In the genomic region with DNA sequence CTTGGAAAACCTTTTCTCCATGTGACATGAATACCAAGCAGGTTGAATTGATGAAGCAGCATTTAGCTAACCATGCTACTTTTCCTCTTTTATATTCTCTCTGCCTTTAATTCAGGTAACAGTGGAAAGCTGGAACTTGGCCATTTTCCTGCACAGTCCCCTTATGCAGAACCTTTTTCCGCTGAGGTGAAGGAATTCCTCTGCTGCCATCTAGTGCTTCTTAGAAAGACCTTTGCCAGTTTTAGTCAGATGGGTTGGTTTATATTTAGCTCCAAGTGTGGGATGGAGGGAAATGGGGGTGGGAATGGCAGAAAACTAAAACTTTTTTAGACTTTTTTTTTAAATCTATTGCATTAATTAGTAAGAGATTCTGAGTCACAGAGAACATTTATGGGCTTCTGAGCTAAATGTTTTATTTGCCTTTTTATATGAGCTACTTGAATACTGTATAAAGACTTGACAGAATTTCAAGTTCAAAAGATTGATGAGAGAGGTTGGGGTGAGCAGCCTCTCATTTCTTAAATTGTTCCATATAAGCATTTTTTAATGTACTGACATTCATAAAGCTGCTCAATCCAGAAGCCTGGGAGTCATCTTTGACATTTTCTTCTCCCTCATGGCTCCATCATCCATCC, we compare ENCODE assay signal across 10 cellular contexts.
DNase-seq lines count a peak whose midpoint lies in the region; ATAC-seq and TF ChIP-seq lines count a peak whose summit lies in the region.
"Had no signal": no experiment of that assay in that cellular context is flagged by ENCODE, and none has a peak within 500 bp of the region (broad histone marks: within the 10 kb centered on the region; RNA-seq: fewer than 3 reads in every experiment).

No MANE protein-coding gene starts in this region.

- no peak overlapping the region for H3K9ac ChIP-seq in MM.1S (ENCODE audit: low read length)

- no peaks in the 10 kb centered on the region for H3K36me3 Mint-ChIP-seq in neural crest cell (ENCODE audit: low read depth)
- no peaks in the 10 kb centered on the region for H3K36me3 Mint-ChIP-seq in activated CD4-positive, alpha-beta T cell treated with anti-CD3 and anti-CD28 coated beads for 36 hours (ENCODE audit: low read depth)
- H3K36me3 Mint-ChIP-seq: activated naive CD8-positive, alpha-beta T cell treated with anti-CD3 and anti-CD28 coated beads, Interleukin-2, amount 10 ng/mL, durations not matched to agents 7 days and 5 days had no signal

- no peak overlapping the region for H3K4me3 Mint-ChIP-seq in neural crest cell
- H3K4me3 Mint-ChIP-seq in activated CD4-positive, alpha-beta T cell treated with anti-CD3 and anti-CD28 coated beads for 36 hours = no peak overlapping the region
- H3K4me3 Mint-ChIP-seq: activated naive CD8-positive, alpha-beta T cell treated with anti-CD3 and anti-CD28 coated beads, Interleukin-2, amount 10 ng/mL, durations not matched to agents 7 days and 5 days; B cell had no signal

- H3K27ac ChIP-seq in MM.1S (ENCODE audit: low read length) (no peak overlapping the region), RWPE1 (no peak overlapping the region), esophagus squamous epithelium (no peak overlapping the region)

- no peaks in the 10 kb centered on the region for H3F3A ChIP-seq in MM.1S (ENCODE audit: insufficient read depth, low read length)

- ATAC-seq in GM21381 (IDR thresholded peaks at IDR 0.05; ENCODE audit: unreplicated experiment) = no peak
- no peak for ATAC-seq in activated CD4-positive, alpha-beta T cell treated with anti-CD3 and anti-CD28 coated beads for 36 hours

- no peaks in the 10 kb centered on the region for H3K4me1 ChIP-seq in MM.1S (ENCODE audit: low read length)
- H3K4me1 ChIP-seq in esophagus squamous epithelium = peaks cover 0 to 9% (median 0%) of the 10 kb centered on the region in 3 donors

- TF ChIP-seq POLR2A in esophagus squamous epithelium (IDR thresholded peaks at IDR 0.05) = no peak

- intact Hi-C loops in esophagus squamous epithelium (cut with DNase I) = no loop called here
- intact Hi-C loops in activated CD4-positive, alpha-beta T cell treated with anti-CD3 and anti-CD28 coated beads for 36 hours (cut with DNase I, micrococcal nuclease) = loop anchor here in 1 of 2 experiments (1.0 to 5.0 kb wide), 2 partner anchors 86 to 1242 kb away; no protein-coding TSS in a partner anchor

- no peaks in the 10 kb centered on the region for H3K9me3 Mint-ChIP-seq in neural crest cell
- H3K9me3 Mint-ChIP-seq in activated CD4-positive, alpha-beta T cell treated with anti-CD3 and anti-CD28 coated beads for 36 hours (ENCODE audit: low read depth) = no peaks in the 10 kb centered on the region
- H3K9me3 Mint-ChIP-seq: activated naive CD8-positive, alpha-beta T cell treated with anti-CD3 and anti-CD28 coated beads, Interleukin-2, amount 10 ng/mL, durations not matched to agents 7 days and 5 days had no signal

- POLR2A ChIA-PET in RWPE1 (lab: Yijun Ruan, JAX; ENCODE audit: low non-redundant PET) = no interaction called here
- POLR2A ChIA-PET in activated CD4-positive, alpha-beta T cell treated with anti-CD3 and anti-CD28 coated beads for 36 hours (lab: Charles Lee) = interaction anchor here (0.6 kb wide), 1 partner anchor 120 kb away, joined by 5 read pairs; no protein-coding TSS in a partner anchor

- H3K36me3 ChIP-seq in MM.1S (replicated peaks; ENCODE audit: insufficient read depth, low read length) (no peaks in the 10 kb centered on the region), esophagus squamous epithelium (no peaks in the 10 kb centered on the region)

- H3K27me3 Mint-ChIP-seq in neural crest cell (ENCODE audit: low read depth) = no peaks in the 10 kb centered on the region
- H3K27me3 Mint-ChIP-seq in activated CD4-positive, alpha-beta T cell treated with anti-CD3 and anti-CD28 coated beads for 36 hours = peaks cover 6% of the 10 kb centered on the region

- whole genome bisulfite sequencing in esophagus squamous epithelium, 2 donors = 0% methylated on average over 1 of the region's 1 CpG

- no peaks in the 10 kb centered on the region for H3K79me2 ChIP-seq in MM.1S (ENCODE audit: low read length)

- H3K9me2 ChIP-seq in MM.1S (replicated peaks; ENCODE audit: insufficient read depth, low read length) = no peaks in the 10 kb centered on the region

- CTCF ChIA-PET in RWPE1 (lab: Yijun Ruan, JAX) = interaction anchor here (0.5 to 1.6 kb wide), 26 partner anchors 8 to 1249 kb away, joined by 3 to 13 read pairs (median 4); a partner anchor contains a TSS
- CTCF ChIA-PET in activated CD4-positive, alpha-beta T cell treated with anti-CD3 and anti-CD28 coated beads for 36 hours (lab: Charles Lee) = interaction anchor here (0.7 to 1.4 kb wide), 6 partner anchors 8 to 1458 kb away, joined by 3 to 7 read pairs (median 4); no protein-coding TSS in a partner anchor

- no peaks in the 10 kb centered on the region for H3K27me3 ChIP-seq in MM.1S (replicated peaks; ENCODE audit: insufficient read depth, low read length)
- no peaks in the 10 kb centered on the region for H3K27me3 ChIP-seq in esophagus squamous epithelium

- H3K4me3 ChIP-seq in MM.1S (ENCODE audit: low read length) (no peak overlapping the region), esophagus squamous epithelium (no peak overlapping the region)

- TF ChIP-seq CTCF in MM.1S (IDR thresholded peaks at IDR 0.05; ENCODE audit: low read length) (peak; percentile 55), RWPE1 (conservative IDR thresholded peaks at IDR 0.05; ENCODE audit: low read depth) (peak; percentile 73), esophagus squamous epithelium (IDR thresholded peaks at IDR 0.05) (peak in 5 of 6 experiments; percentile 40 to 66 (median 52)), neural crest cell (conservative IDR thresholded peaks at IDR 0.05) (peak; percentile 80)

- peaks cover 4% of the 10 kb centered on the region for H3K4me1 Mint-ChIP-seq in neural crest cell
- H3K4me1 Mint-ChIP-seq in activated CD4-positive, alpha-beta T cell treated with anti-CD3 and anti-CD28 coated beads for 36 hours = no peaks in the 10 kb centered on the region
- H3K4me1 Mint-ChIP-seq: activated naive CD8-positive, alpha-beta T cell treated with anti-CD3 and anti-CD28 coated beads, Interleukin-2, amount 10 ng/mL, durations not matched to agents 7 days and 5 days; B cell had no signal

- no peaks in the 10 kb centered on the region for H4K20me1 ChIP-seq in MM.1S (ENCODE audit: insufficient read depth, low read length)

- H3K27ac Mint-ChIP-seq in neural crest cell (ENCODE audit: unreplicated experiment) = no peak overlapping the region
- no peak overlapping the region for H3K27ac Mint-ChIP-seq in activated CD4-positive, alpha-beta T cell treated with anti-CD3 and anti-CD28 coated beads for 36 hours
- H3K27ac Mint-ChIP-seq: activated naive CD8-positive, alpha-beta T cell treated with anti-CD3 and anti-CD28 coated beads, Interleukin-2, amount 10 ng/mL, durations not matched to agents 7 days and 5 days; B cell had no signal

- H3K9me3 ChIP-seq in MM.1S (replicated peaks; ENCODE audit: insufficient read depth, low read length) = no peaks in the 10 kb centered on the region
- H3K9me3 ChIP-seq in esophagus squamous epithelium = no peaks in the 10 kb centered on the region

- DNase-seq in NCI-H2227 (lab: John Stamatoyannopoulos, UW; ENCODE audit: unreplicated experiment) (peak; percentile 34), NCI-H2227 treated with DMSO at 0.1 percent for 48 hours (lab: John Stamatoyannopoulos, UW) (no peak), MM.1S (peak; percentile 49), RWPE1 (ENCODE audit: low spot score) (peak; percentile 71), esophagus squamous epithelium (lab: John Stamatoyannopoulos, UW) (no peak), neural crest cell (ENCODE audit: low read depth, low spot score) (no peak)
- DNase-seq in activated CD4-positive, alpha-beta T cell treated with anti-CD3 and anti-CD28 coated beads for 36 hours = no peak
- DNase-seq: activated naive CD8-positive, alpha-beta T cell treated with anti-CD3 and anti-CD28 coated beads, Interleukin-2, amount 10 ng/mL, durations not matched to agents 7 days and 5 days had no signal

- H2AFZ ChIP-seq in MM.1S (ENCODE audit: low read length) = no peak overlapping the region

- H3K4me2 ChIP-seq in MM.1S (ENCODE audit: low read depth, low read length) = no peak overlapping the region

Comparison
In these comparisons a context has a peak if more than half of its experiments do, and no peak if none do; other contexts are left out.
1. DNase-seq: peak in NCI-H2227 (single experiment), MM.1S (single experiment) and RWPE1 (single experiment); none in NCI-H2227 treated with DMSO at 0.1 percent for 48 hours (single experiment), esophagus squamous epithelium (single experiment), neural crest cell (single experiment) and activated CD4-positive, alpha-beta T cell treated with anti-CD3 and anti-CD28 coated beads for 36 hours (single experiment).
2. Peak in every context shown above with its lines, with median percentiles within 50 percentile points of each other: CTCF ChIP-seq.